Comparison of ENCODE assay signal across 9 cellular contexts in genomic region chr16:31696968-31697743, GRCh38.
DNase-seq lines count a peak whose midpoint lies in the region; ATAC-seq, FAIRE-seq and TF ChIP-seq lines count a peak whose summit lies in the region.
"Had no signal": no experiment of that assay in that cellular context is flagged by ENCODE, and none has a peak within 500 bp of the region (broad histone marks: within the 10 kb centered on the region; RNA-seq: fewer than 3 reads in every experiment).

No MANE protein-coding gene starts in this region.

- WGBS in mammary epithelial cell (ENCODE audit: low coverage, missing lambda C conversion rate), result 29% methylated on average over 7 of the region's 8 CpGs

- no peaks in the 10 kb centered on the region for H3K9me2 ChIP-seq in neural cell (ENCODE audit: insufficient read depth, low read length)

- H3K9me3 ChIP-seq in mammary epithelial cell (replicated peaks; ENCODE audit: insufficient read depth, low read length) (no peaks in the 10 kb centered on the region), neural cell (ENCODE audit: low read length) (no peaks in the 10 kb centered on the region)
- H3K9me3 ChIP-seq: HAP-1 had no signal

- H2AFZ ChIP-seq in mammary epithelial cell (ENCODE audit: low read depth, low read length), result no peak overlapping the region
- H2AFZ ChIP-seq in neural cell (ENCODE audit: low read depth, low read length), result no peak overlapping the region

- CTCF ChIA-PET in mammary epithelial cell (lab: Charles Lee; ENCODE audit: low non-redundant PET), result no interaction called here

- H3K36me3 ChIP-seq in mammary epithelial cell (ENCODE audit: insufficient read depth, low read length), result no peaks in the 10 kb centered on the region
- H3K36me3 ChIP-seq in neural cell (ENCODE audit: insufficient read depth, low read length), result no peaks in the 10 kb centered on the region
- H3K36me3 ChIP-seq: HAP-1 had no signal

- no TSS peak for BruUV-seq in mammary epithelial cell (replicated peaks; lab: Mats Ljungman, UMichigan)

- TF ChIP-seq CTCF in 22Rv1 (IDR thresholded peaks at IDR 0.05), result peak; percentile 78
- peak; percentile 93 to 98 for TF ChIP-seq CTCF in mammary epithelial cell (conservative IDR thresholded peaks at IDR 0.05 in 1 of 2, IDR thresholded peaks at IDR 0.05 in 1 of 2; ENCODE audit: extremely low read depth in 1 of 2, insufficient read depth in 1 of 2, low read depth in 1 of 2, low read length in 2 of 2)
- TF ChIP-seq CTCF in neural cell (IDR thresholded peaks at IDR 0.05; ENCODE audit: poor library complexity, severe bottlenecking), result peak; percentile 60

- dilution Hi-C loops in mammary epithelial cell (cut with HindIII; ENCODE audit: low sequenced_read_pairs), result no loop called here

- peak; percentile 56 for TF ChIP-seq RAD21 in neural cell (conservative IDR thresholded peaks at IDR 0.05)

- H3K4me3 ChIP-seq in mammary epithelial cell (replicated peaks in 1 of 3; ENCODE audit: insufficient read depth in 1 of 3, low read depth in 2 of 3, low read length in 3 of 3), result no peak overlapping the region
- no peak overlapping the region for H3K4me3 ChIP-seq in neural cell (ENCODE audit: low read length)
- H3K4me3 ChIP-seq: HAP-1 had no signal

- H3K4me1 ChIP-seq in mammary epithelial cell (ENCODE audit: insufficient read depth, low read length), result peaks cover 8% of the 10 kb centered on the region

- DNase-seq in NCI-H2196 (lab: John Stamatoyannopoulos, UW; ENCODE audit: unreplicated experiment), result peak; percentile 29
- DNase-seq in mammary epithelial cell, result peak; percentile 46
- no peak for DNase-seq in activated effector memory CD4-positive, alpha-beta T cell treated with Interleukin-2 at 50 U/mL for 16 hours
- no peak for DNase-seq in sciatic nerve (ENCODE audit: low spot score)

- no peak for TF ChIP-seq EP300 in neural cell (conservative IDR thresholded peaks at IDR 0.05; ENCODE audit: poor library complexity, severe bottlenecking)

- intact Hi-C loops in mammary epithelial cell (cut with micrococcal nuclease) (loop anchor here (1.0 to 10.0 kb wide), 8 partner anchors 171 to 392 kb away; partner anchors contain the start of genes ARMC5, RUSF1, TGFB1I1 and ZNF843), sciatic nerve (cut with DNase I) (no loop called here)

- H3F3A ChIP-seq in neural cell (ENCODE audit: insufficient read depth, low read length, poor library complexity, severe bottlenecking), result no peaks in the 10 kb centered on the region

- H3K79me2 ChIP-seq in mammary epithelial cell (ENCODE audit: insufficient read depth, low read length) (peaks cover 18% of the 10 kb centered on the region), neural cell (replicated peaks; ENCODE audit: insufficient read depth, low read length) (peaks cover 13% of the 10 kb centered on the region)

- H4K20me1 ChIP-seq in mammary epithelial cell (ENCODE audit: insufficient read depth, low read length), result no peaks in the 10 kb centered on the region
- H4K20me1 ChIP-seq in neural cell (ENCODE audit: insufficient read depth), result no peaks in the 10 kb centered on the region

- in situ Hi-C loops in mammary epithelial cell (cut with MboI; ENCODE audit: low sequenced_read_pairs in 2 of 2), result loop anchor here (5.0 to 25.0 kb wide), 5 partner anchors 90 to 485 kb away; partner anchors contain the start of genes ARMC5 (in 1 of the 2), PYCARD (in 1 of the 2), PYDC1 (in 1 of the 2) and RUSF1 (in 1 of the 2)

- H3K27me3 ChIP-seq in mammary epithelial cell (ENCODE audit: insufficient read depth, low read length) (no peaks in the 10 kb centered on the region), neural cell (ENCODE audit: insufficient read depth, low read depth, low read length) (peaks cover 15% of the 10 kb centered on the region)

- H3K9ac ChIP-seq in mammary epithelial cell (ENCODE audit: insufficient read depth, low read length) (no peak overlapping the region), neural cell (ENCODE audit: low read length) (no peak overlapping the region)

- peak; percentile 6 for FAIRE-seq in G401.6 (lab: Jason Lieb, UNC)

- no peak overlapping the region for H3K27ac ChIP-seq in 22Rv1
- no peak overlapping the region for H3K27ac ChIP-seq in mammary epithelial cell (ENCODE audit: insufficient read depth, low read depth, low read length)
- H3K27ac ChIP-seq in neural cell (ENCODE audit: low read length), result no peak overlapping the region

- no peak for ATAC-seq in GM21723 (IDR thresholded peaks at IDR 0.05; ENCODE audit: unreplicated experiment)
- no peak for ATAC-seq in sciatic nerve

- H3K4me2 ChIP-seq in mammary epithelial cell (ENCODE audit: insufficient read depth, low read depth, low read length) (no peak overlapping the region), neural cell (ENCODE audit: low read length) (no peak overlapping the region)

TF ChIP-seq in neural cell, 6 proteins besides CTCF, POLR2A, EP300 and RAD21:
- TF ChIP-seq SMC3 (conservative IDR thresholded peaks at IDR 0.05; ENCODE audit: poor library complexity) (peak; percentile 40), TAF1 (IDR thresholded peaks at IDR 0.05; ENCODE audit: low read depth) (no peak)
TF ChIP-seq in neural cell: peak in this region for 1.

Comparison
In these comparisons a context has a peak if more than half of its experiments do, and no peak if none do; other contexts are left out.
1. DNase-seq: peak in NCI-H2196 (single experiment) and mammary epithelial cell (single experiment); none in activated effector memory CD4-positive, alpha-beta T cell treated with Interleukin-2 at 50 U/mL for 16 hours (single experiment) and sciatic nerve (single experiment).
2. Peak in every context shown above with its lines, with median percentiles within 50 percentile points of each other: CTCF ChIP-seq.